22 cellular contexts compared by ENCODE assay signal in the genomic region with DNA sequence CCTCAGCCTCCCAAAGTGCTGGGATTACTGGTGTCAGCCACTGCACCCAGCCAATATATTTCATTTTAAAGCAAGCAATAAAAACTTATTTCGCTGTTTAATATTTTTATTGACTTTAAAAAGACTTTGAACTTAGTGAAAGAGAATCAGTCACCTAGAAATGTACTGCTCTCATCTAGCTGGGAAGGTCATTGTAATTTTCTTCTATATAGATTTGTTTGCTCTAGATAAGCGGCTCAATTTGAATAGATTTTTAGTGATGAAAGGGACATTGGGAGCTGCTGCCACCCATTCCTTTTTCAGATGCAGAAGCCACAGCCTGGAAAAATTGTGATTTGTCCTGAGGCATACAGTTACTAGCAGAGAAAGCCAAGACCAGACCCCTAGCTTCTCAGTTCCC. TPM values are rescaled to one million over a fixed set of nuclear protein-coding genes. Genes with fewer than 3 reads are reported as not detected.
A peak's percentile ranks its signal among the peaks of the same experiment; 100 is the strongest.
DNase-seq lines count a peak whose midpoint lies in the region; ATAC-seq, FAIRE-seq and TF ChIP-seq lines count a peak whose summit lies in the region.
"Had no signal": no experiment of that assay in that cellular context is flagged by ENCODE, and none has a peak within 500 bp of the region (broad histone marks: within the 10 kb centered on the region; RNA-seq: fewer than 3 reads in every experiment).

No MANE protein-coding gene starts in this region.

- TF ChIP-seq EP300 in GM12878 (IDR thresholded peaks at IDR 0.05; ENCODE audit: borderline replicate concordance in 1 of 2, control insufficient read depth in 1 of 2, low read depth in 2 of 2, low read length in 2 of 2) = no peak

- BruUV-seq in GM12878 (replicated peaks; lab: Mats Ljungman, UMichigan) = no TSS peak

- H3K4me2 ChIP-seq in GM12878 (ENCODE audit: control insufficient read depth, insufficient read depth) = no peak overlapping the region

- peak; percentile 70 for FAIRE-seq in GM12878 (lab: Jason Lieb, UNC)
- no peak for FAIRE-seq in pancreas (lab: Jason Lieb, UNC)

- no peak overlapping the region for H3K27ac ChIP-seq in CD8-positive, alpha-beta T cell (ENCODE audit: low read depth, low read length)
- H3K27ac ChIP-seq in GM12878 (ENCODE audit: control insufficient read depth, insufficient read depth) (no peak overlapping the region), pancreas (no peak overlapping the region)
- H3K27ac ChIP-seq: RWPE1 had no signal

- no peaks in the 10 kb centered on the region for H3K9me3 Mint-ChIP-seq in CD8-positive, alpha-beta T cell
- H3K9me3 Mint-ChIP-seq in stimulated activated effector memory CD8-positive, alpha-beta T cell treated with anti-CD3 and anti-CD28 coated beads, Interleukin-12 subunit alpha, Interleukin-12 subunit beta, amount 100 ng/mL, for 72 hours = no peaks in the 10 kb centered on the region
- no peaks in the 10 kb centered on the region for H3K9me3 Mint-ChIP-seq in endothelial cell (ENCODE audit: unreplicated experiment)

- H4K20me1 ChIP-seq in GM12878 (ENCODE audit: control insufficient read depth, insufficient read depth) = no peaks in the 10 kb centered on the region

- CTCF ChIA-PET in CD8-positive, alpha-beta T cell (lab: Charles Lee) = interaction anchor here (1.3 kb wide), 1 partner anchor 22 kb away, joined by 4 read pairs; no protein-coding TSS in a partner anchor
- CTCF ChIA-PET in GM12878 (lab: Yijun Ruan, JAX) = interaction anchor here (0.7 to 2.1 kb wide), 5 partner anchors 9 to 159 kb away, joined by 3 to 5 read pairs (median 4); no protein-coding TSS in a partner anchor

- no peaks in the 10 kb centered on the region for H3K79me2 ChIP-seq in GM12878 (ENCODE audit: control insufficient read depth, insufficient read depth, low read length)

- in situ Hi-C loops in GM12878 (cut with MboI) = no loop called here

- POLR2A ChIA-PET in CD8-positive, alpha-beta T cell (lab: Charles Lee) = interaction anchor here (0.9 kb wide), 1 partner anchor 24 kb away, joined by 3 read pairs; no protein-coding TSS in a partner anchor
- POLR2A ChIA-PET in GM12878 (lab: Charles Lee) = interaction anchor here (1.2 kb wide), 1 partner anchor 159 kb away, joined by 3 read pairs; no protein-coding TSS in a partner anchor

- no peaks in the 10 kb centered on the region for H3K27me3 ChIP-seq in CD8-positive, alpha-beta T cell (ENCODE audit: insufficient read depth, low read length)
- H3K27me3 ChIP-seq in GM12878 (replicated peaks in 1 of 2; ENCODE audit: control insufficient read depth in 2 of 2, insufficient read depth in 2 of 2, low read length in 1 of 2) (no peaks in the 10 kb centered on the region), pancreas (no peaks in the 10 kb centered on the region)
- H3K27me3 ChIP-seq: MG63 had no signal

- H3K36me3 ChIP-seq in CD8-positive, alpha-beta T cell (ENCODE audit: insufficient read depth, low read length) = peaks cover 29% of the 10 kb centered on the region
- H3K36me3 ChIP-seq in GM12878 (ENCODE audit: control insufficient read depth in 2 of 2, insufficient read depth in 2 of 2, low read length in 1 of 2) = peaks cover 2 to 25% of the 10 kb centered on the region in 2 experiments
- peaks cover 4 to 70% (median 24%) of the 10 kb centered on the region in 3 donors for H3K36me3 ChIP-seq in pancreas

- peaks cover 82% of the 10 kb centered on the region for H3K36me3 Mint-ChIP-seq in CD8-positive, alpha-beta T cell
- peaks cover 91% of the 10 kb centered on the region for H3K36me3 Mint-ChIP-seq in stimulated activated effector memory CD8-positive, alpha-beta T cell treated with anti-CD3 and anti-CD28 coated beads, Interleukin-12 subunit alpha, Interleukin-12 subunit beta, amount 100 ng/mL, for 72 hours
- H3K36me3 Mint-ChIP-seq in endothelial cell (ENCODE audit: low read depth, unreplicated experiment) = peaks cover 19% of the 10 kb centered on the region

- no peak for TF ChIP-seq POLR2A in GM12878 (IDR thresholded peaks at IDR 0.05; ENCODE audit: low read depth, low read length)

- intact Hi-C loops in CD8-positive, alpha-beta T cell (cut with DNase I, micrococcal nuclease) = loop anchor here in 1 of 2 experiments (10.0 kb wide), 1 partner anchor 339 kb away; no protein-coding TSS in a partner anchor
- intact Hi-C loops in GM12878 (cut with micrococcal nuclease; ENCODE audit: unreplicated experiment) = no loop called here
- intact Hi-C loops in posterior vena cava (cut with DNase I) = no loop called here
- intact Hi-C loops in pancreas (cut with DNase I) = no loop called here

- TF ChIP-seq CTCF in CD8-positive, alpha-beta T cell (IDR thresholded peaks at IDR 0.05) = no peak
- TF ChIP-seq CTCF in GM12878 (IDR thresholded peaks at IDR 0.05 in 2 of 3, conservative IDR thresholded peaks at IDR 0.05 in 1 of 3; ENCODE audit: control insufficient read depth in 2 of 3, extremely low read depth in 1 of 3, insufficient read depth in 1 of 3, low read depth in 3 of 3, low read length in 3 of 3) = no peak
- no peak for TF ChIP-seq CTCF in endothelial cell (IDR thresholded peaks at IDR 0.05; ENCODE audit: unreplicated experiment)
- no peak for TF ChIP-seq CTCF in pancreas (IDR thresholded peaks at IDR 0.05)

- H2AFZ ChIP-seq in GM12878 (ENCODE audit: control insufficient read depth, low read depth, low read length) = no peak overlapping the region

- peaks cover 2% of the 10 kb centered on the region for H3K4me1 Mint-ChIP-seq in CD8-positive, alpha-beta T cell (ENCODE audit: low read depth)
- H3K4me1 Mint-ChIP-seq in stimulated activated effector memory CD8-positive, alpha-beta T cell treated with anti-CD3 and anti-CD28 coated beads, Interleukin-12 subunit alpha, Interleukin-12 subunit beta, amount 100 ng/mL, for 72 hours = peaks cover 8% of the 10 kb centered on the region
- no peaks in the 10 kb centered on the region for H3K4me1 Mint-ChIP-seq in endothelial cell (ENCODE audit: unreplicated experiment)

- RAD21 ChIA-PET in GM12878 (lab: Charles Lee; ENCODE audit: unreplicated experiment) = interaction anchor here (0.9 kb wide), 1 partner anchor 159 kb away, joined by 4 read pairs; no protein-coding TSS in a partner anchor

- peak overlapping the region; percentile 53 for H3K27ac Mint-ChIP-seq in CD8-positive, alpha-beta T cell
- H3K27ac Mint-ChIP-seq in stimulated activated effector memory CD8-positive, alpha-beta T cell treated with anti-CD3 and anti-CD28 coated beads, Interleukin-12 subunit alpha, Interleukin-12 subunit beta, amount 100 ng/mL, for 72 hours = peak overlapping the region; percentile 8
- no peak overlapping the region for H3K27ac Mint-ChIP-seq in endothelial cell (ENCODE audit: unreplicated experiment)

- H3K4me3 Mint-ChIP-seq in CD8-positive, alpha-beta T cell = no peak overlapping the region
- H3K4me3 Mint-ChIP-seq in stimulated activated effector memory CD8-positive, alpha-beta T cell treated with anti-CD3 and anti-CD28 coated beads, Interleukin-12 subunit alpha, Interleukin-12 subunit beta, amount 100 ng/mL, for 72 hours = no peak overlapping the region
- no peak overlapping the region for H3K4me3 Mint-ChIP-seq in endothelial cell (ENCODE audit: unreplicated experiment)

- H3K4me1 ChIP-seq in CD8-positive, alpha-beta T cell (ENCODE audit: insufficient read depth, low read length) = no peaks in the 10 kb centered on the region
- no peaks in the 10 kb centered on the region for H3K4me1 ChIP-seq in GM12878 (ENCODE audit: control insufficient read depth, insufficient read depth, low read length)
- H3K4me1 ChIP-seq in pancreas = no peaks in the 10 kb centered on the region

- H3K27me3 Mint-ChIP-seq in CD8-positive, alpha-beta T cell (ENCODE audit: low read depth) = no peaks in the 10 kb centered on the region
- H3K27me3 Mint-ChIP-seq in endothelial cell (ENCODE audit: unreplicated experiment) = no peaks in the 10 kb centered on the region

- H3K4me3 ChIP-seq in CD8-positive, alpha-beta T cell (ENCODE audit: low read depth, low read length) = no peak overlapping the region
- no peak overlapping the region for H3K4me3 ChIP-seq in GM12878
- no peak overlapping the region for H3K4me3 ChIP-seq in pancreas
- H3K4me3 ChIP-seq: MG63 had no signal

- no peak for ATAC-seq in CD8-positive, alpha-beta T cell
- ATAC-seq in GM12878 = no peak
- no peak for ATAC-seq in stimulated activated effector memory CD8-positive, alpha-beta T cell treated with anti-CD3 and anti-CD28 coated beads, Interleukin-12 subunit alpha, Interleukin-12 subunit beta, amount 100 ng/mL, for 72 hours
- ATAC-seq in pancreas = no peak
- ATAC-seq: HCT116, Panc1 had no signal

- no peak overlapping the region for H3K9ac ChIP-seq in GM12878 (ENCODE audit: control insufficient read depth, insufficient read depth, low read length)

- SMC1A ChIA-PET in GM12878 (lab: Charles Lee; ENCODE audit: uncharacterized antibody, unreplicated experiment) = interaction anchor here (0.6 to 1.4 kb wide), 6 partner anchors 13 to 152 kb away, joined by 3 to 4 read pairs (median 3); no protein-coding TSS in a partner anchor

- H3K9me3 ChIP-seq in CD8-positive, alpha-beta T cell (ENCODE audit: low read length) = no peaks in the 10 kb centered on the region
- H3K9me3 ChIP-seq in GM12878 (replicated peaks; ENCODE audit: control insufficient read depth, insufficient read depth, low read length) (no peaks in the 10 kb centered on the region), pancreas (no peaks in the 10 kb centered on the region)
- H3K9me3 ChIP-seq: MG63 had no signal

- TF ChIP-seq RAD21 in GM12878 (IDR thresholded peaks at IDR 0.05; ENCODE audit: insufficient read depth, low read depth, low read length) = no peak

- WGBS in GM12878 (ENCODE audit: insufficient coverage, insufficient replicate concordance, low lambda C conversion rate, missing lambda C conversion rate) = 98% methylated on average over 2 of the region's 2 CpGs
- 69 to 79% methylated on average over 2 of the region's 2 CpGs for WGBS in pancreas, 2 donors

- DNase-seq in CD8-positive, alpha-beta T cell = no peak
- DNase-seq in HuH-7.5 (ENCODE audit: low spot score) (peak; percentile 42), GM12878 (ENCODE audit: low read depth, low spot score) (no peak), posterior vena cava (ENCODE audit: low spot score) (no peak), endothelial cell (ENCODE audit: low spot score) (no peak), pancreas (no peak)
- DNase-seq in stimulated activated effector memory CD8-positive, alpha-beta T cell treated with anti-CD3 and anti-CD28 coated beads, Interleukin-12 subunit alpha, Interleukin-12 subunit beta, amount 100 ng/mL, for 72 hours (ENCODE audit: low spot score in 2 of 2) = no peak
- DNase-seq: C1 segment of cervical spinal cord, DMS153, DND-41, KG1, MG63, NCI-H1105 treated with DMSO at 0.1 percent for 48 hours, NCI-H1694, NCI-H2081, NCI-H226, NCI-H510A, NCI-H69, SHP77 had no signal

RNA-seq across cellular contexts. Expression of a gene that starts 40.1 kb away (rescaled TPM):
- total RNA-seq in CD8-positive, alpha-beta T cell = 10 to 100 TPM; 59.7 to 62.6 TPM
- 142 and 155 TPM in 2 replicates for total RNA-seq in GM12878 (2013; cell fraction: nucleolus; rRNA removed)
- total RNA-seq in GM12878 (2014; rRNA removed) = 16.5 and 19.9 TPM in 2 replicates
- total RNA-seq in GM12878 (2014; rRNA removed; fragmentation: Illumina TruSeq; extraction: Trizol) = 17.2 and 18.6 TPM in 2 replicates
- total RNA-seq in GM12878 (2021) = 19.2 and 24.4 TPM in 2 replicates
- 6.1 TPM for polyA plus RNA-seq in GM12878 (2011; ENCODE audit: low read depth)
- 24.6 and 41.2 TPM in 2 replicates for polyA plus RNA-seq in GM12878 (2011; rRNA removed)
- 10.6 and 10.9 TPM in 2 replicates for polyA plus RNA-seq in GM12878 (2011; cell fraction: cytosol; rRNA removed)
- polyA plus RNA-seq in GM12878 (2011; cell fraction: nucleus; rRNA removed) = 37.1 and 54.9 TPM in 2 replicates
- 10.0 and 13.8 TPM in 2 replicates for polyA plus RNA-seq in GM12878 (2012)
- 19.2 and 25.4 TPM in 2 replicates for polyA plus RNA-seq in GM12878 (2014; fragmentation: Illumina TruSeq; extraction: Trizol)
- 1 to 10 TPM; 5.3 to 6.7 TPM for polyA plus RNA-seq in GM12878 (2014; fragmentation: Nextera tagmentation; extraction: Ambion mirVana)
- polyA plus RNA-seq in GM12878 (2014; rRNA removed) = 13.4 and 15.2 TPM in 2 replicates
- 10 to 100 TPM; 24.3 to 27.0 TPM for polyA plus RNA-seq in GM12878 (2016; fragmentation: Nextera tagmentation; extraction: Ambion mirVana)
- 15.8 and 20.5 TPM in 2 replicates for polyA minus RNA-seq in GM12878 (2011; rRNA and poly(A)+ RNA removed)
- 7.8 and 10.0 TPM in 2 replicates for polyA minus RNA-seq in GM12878 (2011; cell fraction: cytosol; rRNA and poly(A)+ RNA removed)
- polyA minus RNA-seq in GM12878 (2011; cell fraction: nucleus; rRNA and poly(A)+ RNA removed) = 32.0 and 49.4 TPM in 2 replicates
- 10 to 100 TPM; 28.4 to 39.5 TPM for total RNA-seq in posterior vena cava
- total RNA-seq in endothelial cell (ENCODE audit: unreplicated experiment) = 25.9 TPM
- 10 to 100 TPM; 15.7 to 23.9 (median 19.5) TPM for total RNA-seq in pancreas
- polyA plus RNA-seq in pancreas = 10 to 100 TPM in 1 of 2 donors, 1 to 10 TPM in 1; 7.1 to 17.2 TPM
